ENCODE assay signal across 8 cellular contexts in the genomic region with DNA sequence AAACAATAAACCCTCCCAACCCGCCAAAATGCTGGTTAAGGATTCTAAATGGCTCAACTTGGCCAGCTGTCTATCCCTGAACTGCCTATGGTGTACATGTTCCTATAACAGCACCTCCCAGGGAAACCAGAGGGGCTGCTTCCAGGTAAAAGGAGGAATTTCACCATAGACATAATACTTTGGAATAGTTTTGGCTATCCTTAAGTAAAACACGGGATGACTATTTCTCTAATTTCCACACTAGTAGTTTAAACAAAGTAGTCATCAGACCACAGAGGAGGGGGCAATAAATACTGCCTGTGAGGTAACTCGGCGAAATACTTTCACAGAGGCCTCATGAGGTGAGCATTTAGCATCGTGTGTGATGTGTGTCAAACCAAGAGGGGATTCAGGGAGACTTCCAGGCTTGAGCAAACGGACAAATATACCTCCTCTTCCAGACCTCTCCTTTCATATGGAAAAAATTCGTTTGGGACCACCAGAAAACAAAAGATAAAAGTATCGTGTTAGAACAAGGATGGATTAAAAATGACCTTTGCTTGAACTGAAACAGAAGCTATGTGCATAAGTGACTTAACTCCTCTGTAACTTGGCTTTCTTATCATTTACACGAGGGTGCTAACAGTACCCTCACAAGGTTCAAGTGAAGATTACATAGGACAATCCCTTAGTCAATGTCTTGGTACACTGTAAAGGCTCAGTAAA. TPM values are rescaled to one million over a fixed set of nuclear protein-coding genes. Genes with fewer than 3 reads are reported as not detected.
DNase-seq lines count a peak whose midpoint lies in the region; TF ChIP-seq lines count a peak whose summit lies in the region.

No MANE protein-coding gene starts in this region.

- H3K27me3 Mint-ChIP-seq in activated T-cell treated with anti-CD3 and anti-CD28 coated beads, Interleukin-2, amount 50 U/mL, for 24 hours = no peaks in the 10 kb centered on the region

- H3K4me1 ChIP-seq in adipocyte (ENCODE audit: control insufficient read depth, insufficient read depth, low read length) (peaks cover 15% of the 10 kb centered on the region), thyroid gland (peaks cover 12 to 15% of the 10 kb centered on the region in 2 donors)

- TF ChIP-seq POLR2A in thyroid gland (IDR thresholded peaks at IDR 0.05) = no peak

- H3K9me3 ChIP-seq in adipocyte (ENCODE audit: control insufficient read depth, low read length) (no peaks in the 10 kb centered on the region), thyroid gland (no peaks in the 10 kb centered on the region)

- peak overlapping the region; percentile 100 for H3K27ac Mint-ChIP-seq in activated T-cell treated with anti-CD3 and anti-CD28 coated beads, Interleukin-2, amount 50 U/mL, for 24 hours

- H3K9ac ChIP-seq in adipocyte (ENCODE audit: low read length) = peak overlapping the region; percentile 97

- no peak for DNase-seq in activated T-cell treated with anti-CD3 and anti-CD28 coated beads, Interleukin-2, amount 50 U/mL, for 24 hours
- DNase-seq in activated T-cell treated with anti-CD3 and anti-CD28 coated beads for 4 hours (no peak), adipocyte (ENCODE audit: low read depth) (no peak), left kidney (ENCODE audit: low read depth, low spot score) (peak; percentile 21), thyroid gland (no peak), HuH-7 (ENCODE audit: low spot score) (no peak), NCI-H510A (lab: John Stamatoyannopoulos, UW) (no peak), hepatic stellate cell (ENCODE audit: low spot score) (no peak)

- intact Hi-C loops in thyroid gland (cut with DNase I) = no loop called here

- H3K9me3 Mint-ChIP-seq in activated T-cell treated with anti-CD3 and anti-CD28 coated beads, Interleukin-2, amount 50 U/mL, for 24 hours = no peaks in the 10 kb centered on the region

- H3K36me3 ChIP-seq in adipocyte (ENCODE audit: control insufficient read depth, insufficient read depth, low read length, severe bottlenecking) = no peaks in the 10 kb centered on the region
- no peaks in the 10 kb centered on the region for H3K36me3 ChIP-seq in thyroid gland

- H3K27ac ChIP-seq in thyroid gland = no peak overlapping the region

- H3K27me3 ChIP-seq in adipocyte (replicated peaks; ENCODE audit: control insufficient read depth, insufficient read depth, low read length) = no peaks in the 10 kb centered on the region
- H3K27me3 ChIP-seq in thyroid gland = no peaks in the 10 kb centered on the region

- peak overlapping the region; percentile 97 for H3K4me3 Mint-ChIP-seq in activated T-cell treated with anti-CD3 and anti-CD28 coated beads, Interleukin-2, amount 50 U/mL, for 24 hours

- peaks cover 40% of the 10 kb centered on the region for H3K36me3 Mint-ChIP-seq in activated T-cell treated with anti-CD3 and anti-CD28 coated beads, Interleukin-2, amount 50 U/mL, for 24 hours (ENCODE audit: low read depth)

- WGBS in thyroid gland, 2 donors = 64 to 68% methylated on average over 9 of the region's 9 CpGs

- peaks cover 46% of the 10 kb centered on the region for H3K4me1 Mint-ChIP-seq in activated T-cell treated with anti-CD3 and anti-CD28 coated beads, Interleukin-2, amount 50 U/mL, for 24 hours (ENCODE audit: low read depth)

- TF ChIP-seq CTCF in thyroid gland (IDR thresholded peaks at IDR 0.05) = no peak

- H3K4me3 ChIP-seq in adipocyte (ENCODE audit: low read length) (peak overlapping the region; percentile 99), thyroid gland (replicated peaks in 1 of 3) (peak overlapping the region in 2 of 3 donors; percentile 80 to 95)

RNA-seq across cellular contexts. Expression of gene XRN2, which starts 1.0 kb away (rescaled TPM):
- 10 to 100 TPM; 76.7 to 87.5 (median 80.1) TPM for total RNA-seq in thyroid gland
